ENCODE assay signal across 17 cellular contexts in the genomic region with DNA sequence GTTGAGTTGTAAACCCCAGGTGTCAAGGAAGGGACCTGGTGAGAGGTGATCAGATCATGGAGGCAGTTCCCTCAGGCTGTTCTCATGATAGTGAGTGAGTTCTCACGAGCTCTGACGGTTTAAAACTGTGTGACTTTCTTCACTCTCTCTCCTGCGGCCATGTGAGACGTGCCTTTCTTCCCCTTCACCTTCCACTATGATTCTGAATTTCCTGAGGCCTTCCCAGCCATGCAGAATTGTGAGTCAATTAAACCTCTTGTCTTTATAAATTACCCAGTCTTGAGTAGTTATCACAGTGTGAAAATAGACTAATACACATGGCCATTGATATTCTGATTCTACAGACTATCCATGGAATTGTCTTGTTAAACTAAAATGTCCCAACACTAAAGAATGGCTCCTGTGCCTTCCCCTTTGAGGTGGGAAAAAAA.
DNase-seq lines count a peak whose midpoint lies in the region; FAIRE-seq and TF ChIP-seq lines count a peak whose summit lies in the region.
"Had no signal": no experiment of that assay in that cellular context is flagged by ENCODE, and none has a peak within 500 bp of the region (broad histone marks: within the 10 kb centered on the region; RNA-seq: fewer than 3 reads in every experiment).

No MANE protein-coding gene starts in this region.

- peak; percentile 55 for DNase-seq in endodermal cell
- DNase-seq in mesenchymal stem cell, result no peak
- no peak for DNase-seq in NCI-H748 (lab: John Stamatoyannopoulos, UW; ENCODE audit: unreplicated experiment)
- DNase-seq in urothelium cell line (ENCODE audit: low spot score), result no peak
- no peak for DNase-seq in NCI-H345 (lab: John Stamatoyannopoulos, UW)
- DNase-seq: BE2C; CD4-positive, alpha-beta memory T cell; DMS153; DMS79 treated with DMSO at 0.1 percent for 48 hours; EL; GDM1 had no signal

- H2BK120ac ChIP-seq in mesenchymal stem cell (ENCODE audit: low read depth, low read length), result no peak overlapping the region

- no peak for TF ChIP-seq CTCF in endodermal cell (conservative IDR thresholded peaks at IDR 0.05)

- no peak overlapping the region for H2BK15ac ChIP-seq in mesenchymal stem cell (ENCODE audit: low read depth, poor library complexity, severe bottlenecking)

- H3K4me3 Mint-ChIP-seq in endodermal cell, result no peak overlapping the region
- H3K4me3 Mint-ChIP-seq: CD4-positive, alpha-beta memory T cell had no signal

- H3K9me3 ChIP-seq in HUES6 (ENCODE audit: control insufficient read depth, insufficient read depth, low read depth, low read length) (no peaks in the 10 kb centered on the region), endodermal cell (ENCODE audit: control insufficient read depth, low read length) (no peaks in the 10 kb centered on the region), mesenchymal stem cell (ENCODE audit: control insufficient read depth, low read length) (no peaks in the 10 kb centered on the region)
- H3K9me3 ChIP-seq: A549, BE2C had no signal

- no peaks in the 10 kb centered on the region for H3K9me3 Mint-ChIP-seq in endodermal cell
- H3K9me3 Mint-ChIP-seq: CD4-positive, alpha-beta memory T cell had no signal

- peaks cover 40% of the 10 kb centered on the region for H3K4me1 ChIP-seq in HUES6 (ENCODE audit: control insufficient read depth, insufficient read depth, low read length)
- H3K4me1 ChIP-seq in endodermal cell (ENCODE audit: control insufficient read depth, insufficient read depth, low read length), result no peaks in the 10 kb centered on the region
- H3K4me1 ChIP-seq in mesenchymal stem cell (ENCODE audit: control insufficient read depth, insufficient read depth, low read depth, low read length), result no peaks in the 10 kb centered on the region
- H3K4me1 ChIP-seq: BE2C had no signal

- H3K4ac ChIP-seq in mesenchymal stem cell (ENCODE audit: low read depth in 1 of 2, low read length in 2 of 2), result no peak overlapping the region

- 56 to 68% methylated on average over 4 of the region's 4 CpGs for WGBS in endodermal cell (ENCODE audit: insufficient coverage in 1 of 2, insufficient read length in 1 of 2), 2 experiments
- WGBS in mesenchymal stem cell, result 90% methylated on average over 4 of the region's 4 CpGs

- H3K27me3 Mint-ChIP-seq in endodermal cell (ENCODE audit: insufficient read depth), result no peaks in the 10 kb centered on the region
- H3K27me3 Mint-ChIP-seq: CD4-positive, alpha-beta memory T cell had no signal

- H3K4me2 ChIP-seq in mesenchymal stem cell (ENCODE audit: low read length, poor library complexity, severe bottlenecking), result no peak overlapping the region
- H3K4me2 ChIP-seq: A549 had no signal

- no peak overlapping the region for H3K14ac ChIP-seq in mesenchymal stem cell (ENCODE audit: low read length in 2 of 2)

- no peaks in the 10 kb centered on the region for H3K36me3 ChIP-seq in HUES6 (ENCODE audit: control insufficient read depth, insufficient read depth, low read length)
- no peaks in the 10 kb centered on the region for H3K36me3 ChIP-seq in endodermal cell (ENCODE audit: control insufficient read depth, insufficient read depth, low read length)
- no peaks in the 10 kb centered on the region for H3K36me3 ChIP-seq in mesenchymal stem cell (ENCODE audit: control insufficient read depth in 1 of 2, insufficient read depth in 2 of 2, low read depth in 1 of 2, low read length in 2 of 2)
- H3K36me3 ChIP-seq: BE2C had no signal

- peak overlapping the region; percentile 69 for H4K8ac ChIP-seq in mesenchymal stem cell (ENCODE audit: low read length)

- H3K9ac ChIP-seq in HUES6 (ENCODE audit: low read length) (peak overlapping the region; percentile 29), endodermal cell (ENCODE audit: extremely low read depth, low read length, poor library complexity, severe bottlenecking) (no peak overlapping the region), mesenchymal stem cell (ENCODE audit: low read length) (no peak overlapping the region)

- no peak overlapping the region for H3K18ac ChIP-seq in mesenchymal stem cell (ENCODE audit: low read depth in 1 of 2, low read length in 2 of 2)

- H4K91ac ChIP-seq in mesenchymal stem cell (ENCODE audit: low read length), result no peak overlapping the region

- H2AFZ ChIP-seq in mesenchymal stem cell (ENCODE audit: low read depth, low read length), result no peak overlapping the region

- FAIRE-seq in urothelium cell line (lab: Jason Lieb, UNC), result no peak
- FAIRE-seq: A549, GM12892, HepG2 had no signal

- H3K4me1 Mint-ChIP-seq in endodermal cell, result peaks cover 6% of the 10 kb centered on the region

- no peak overlapping the region for H2AK5ac ChIP-seq in mesenchymal stem cell (ENCODE audit: low read length, severe bottlenecking)

- H3K79me1 ChIP-seq in mesenchymal stem cell (replicated peaks; ENCODE audit: low read length, poor library complexity, severe bottlenecking), result no peaks in the 10 kb centered on the region

- H3K23ac ChIP-seq in mesenchymal stem cell (ENCODE audit: low read length in 2 of 2), result no peak overlapping the region

- H2BK12ac ChIP-seq in mesenchymal stem cell (ENCODE audit: low read length in 2 of 2), result peak overlapping the region in 1 of 2 experiments; percentile 72

- no peak overlapping the region for H3K4me3 ChIP-seq in HUES6 (ENCODE audit: low read depth, low read length)
- H3K4me3 ChIP-seq in endodermal cell (ENCODE audit: low read length), result no peak overlapping the region
- H3K4me3 ChIP-seq in mesenchymal stem cell (ENCODE audit: insufficient read depth in 1 of 2, low read depth in 1 of 2, low read length in 2 of 2), result no peak overlapping the region
- H3K4me3 ChIP-seq: A549 had no signal

- H3K36me3 Mint-ChIP-seq in endodermal cell (ENCODE audit: low read depth), result no peaks in the 10 kb centered on the region

- peak overlapping the region; percentile 83 for H3K27ac ChIP-seq in HUES6 (ENCODE audit: low read depth, low read length)
- H3K27ac ChIP-seq in endodermal cell (ENCODE audit: low read depth, low read length), result no peak overlapping the region
- no peak overlapping the region for H3K27ac ChIP-seq in mesenchymal stem cell (ENCODE audit: low read length, poor library complexity, severe bottlenecking)
- H3K27ac ChIP-seq: A549, C4-2B, HL-60 had no signal

- H2BK5ac ChIP-seq in mesenchymal stem cell (ENCODE audit: low read depth, low read length, poor library complexity, severe bottlenecking), result no peak overlapping the region

- peak overlapping the region; percentile 18 for H3K27ac Mint-ChIP-seq in endodermal cell

- H3K27me3 ChIP-seq in HUES6 (ENCODE audit: control insufficient read depth, insufficient read depth, low read length) (no peaks in the 10 kb centered on the region), endodermal cell (ENCODE audit: control insufficient read depth, insufficient read depth, low read length, poor library complexity, severe bottlenecking) (no peaks in the 10 kb centered on the region), mesenchymal stem cell (ENCODE audit: control insufficient read depth in 1 of 2, insufficient read depth in 1 of 2, low read length in 2 of 2) (no peaks in the 10 kb centered on the region)
- H3K27me3 ChIP-seq: BE2C had no signal
